ENCODE assay signal across 19 cellular contexts in genomic region chr2:207201416-207201815, GRCh38. TPM values are rescaled to one million over a fixed set of nuclear protein-coding genes. Genes with fewer than 3 reads are reported as not detected.
DNase-seq lines count a peak whose midpoint lies in the region; ATAC-seq and TF ChIP-seq lines count a peak whose summit lies in the region.
"Had no signal": no experiment of that assay in that cellular context is flagged by ENCODE, and none has a peak within 500 bp of the region (broad histone marks: within the 10 kb centered on the region; RNA-seq: fewer than 3 reads in every experiment).

No MANE protein-coding gene starts in this region.

- no peak overlapping the region for H3K9ac ChIP-seq in neural cell (ENCODE audit: low read length)
- H3K9ac ChIP-seq: BLaER1 had no signal

- H3K4me2 ChIP-seq in neural cell (ENCODE audit: low read length) = no peak overlapping the region
- H3K4me2 ChIP-seq: A549, BLaER1 had no signal

- TF ChIP-seq EP300 in neural cell (conservative IDR thresholded peaks at IDR 0.05; ENCODE audit: poor library complexity, severe bottlenecking) = no peak

- TF ChIP-seq CTCF in neural cell (IDR thresholded peaks at IDR 0.05; ENCODE audit: poor library complexity, severe bottlenecking) (no peak), gastrocnemius medialis (IDR thresholded peaks at IDR 0.05 in 4 of 5, conservative IDR thresholded peaks at IDR 0.05 in 1 of 5) (no peak)

- TF ChIP-seq POLR2A in gastrocnemius medialis (IDR thresholded peaks at IDR 0.05) = no peak

- ATAC-seq in gastrocnemius medialis = no peak
- no peak for ATAC-seq in HG02763 (IDR thresholded peaks at IDR 0.05; ENCODE audit: unreplicated experiment)
- ATAC-seq: A549 had no signal

- peak; percentile 82 for DNase-seq in G401 (ENCODE audit: low spot score)
- peak; percentile 63 for DNase-seq in cerebellum (ENCODE audit: low spot score)
- DNase-seq in gastrocnemius medialis = no peak
- DNase-seq: BE2C; CD4-positive, alpha-beta memory T cell; CD4-positive, CD25-positive, alpha-beta regulatory T cell; CD8-positive, alpha-beta memory T cell; DMS 273 treated with DMSO at 0.1 percent for 48 hours; DMS153; DMS53; DMS79; DND-41; EL; GF-D8 had no signal

- H3K4me3 ChIP-seq in neural cell (ENCODE audit: low read length) (no peak overlapping the region), gastrocnemius medialis (no peak overlapping the region)
- H3K4me3 ChIP-seq: A549, BLaER1 had no signal

- H3K9me3 ChIP-seq in neural cell (ENCODE audit: low read length) (no peaks in the 10 kb centered on the region), gastrocnemius medialis (no peaks in the 10 kb centered on the region)
- H3K9me3 ChIP-seq: A549, BE2C, BLaER1 had no signal

- no peaks in the 10 kb centered on the region for H3K27me3 ChIP-seq in neural cell (ENCODE audit: insufficient read depth, low read depth, low read length)
- no peaks in the 10 kb centered on the region for H3K27me3 ChIP-seq in gastrocnemius medialis
- H3K27me3 ChIP-seq: BE2C, BLaER1 had no signal

- TF ChIP-seq RAD21 in neural cell (conservative IDR thresholded peaks at IDR 0.05) = no peak

- H3K4me1 ChIP-seq in gastrocnemius medialis = no peaks in the 10 kb centered on the region
- H3K4me1 ChIP-seq: A549, BLaER1 had no signal

- H3F3A ChIP-seq in neural cell (ENCODE audit: insufficient read depth, low read length, poor library complexity, severe bottlenecking) = no peaks in the 10 kb centered on the region

- no peaks in the 10 kb centered on the region for H3K36me3 ChIP-seq in neural cell (ENCODE audit: insufficient read depth, low read length)
- no peaks in the 10 kb centered on the region for H3K36me3 ChIP-seq in gastrocnemius medialis
- H3K36me3 ChIP-seq: BE2C, BLaER1 had no signal

- no peak overlapping the region for H2AFZ ChIP-seq in neural cell (ENCODE audit: low read depth, low read length)

- no peaks in the 10 kb centered on the region for H4K20me1 ChIP-seq in neural cell (ENCODE audit: insufficient read depth)
- H4K20me1 ChIP-seq: BLaER1 had no signal

- peak overlapping the region; percentile 78 for H3K27ac ChIP-seq in neural cell (ENCODE audit: low read length)
- no peak overlapping the region for H3K27ac ChIP-seq in gastrocnemius medialis
- H3K27ac ChIP-seq: 22Rv1, A549, BLaER1 had no signal

- no peaks in the 10 kb centered on the region for H3K9me2 ChIP-seq in neural cell (ENCODE audit: insufficient read depth, low read length)

- intact Hi-C loops in gastrocnemius medialis (cut with DNase I; ENCODE audit: low total_unique reads) = no loop called here

- in situ Hi-C loops in G401 (cut with HindIII; ENCODE audit: low sequenced_read_pairs) (no loop called here), gastrocnemius medialis (cut with MboI; ENCODE audit: low sequenced_read_pairs in 4 of 4) (no loop called here)

- H3K79me2 ChIP-seq in neural cell (replicated peaks; ENCODE audit: insufficient read depth, low read length) = no peaks in the 10 kb centered on the region

TF ChIP-seq in neural cell, 6 proteins besides CTCF, POLR2A, EP300 and RAD21:
- no peak for TF ChIP-seq MXI1 (conservative IDR thresholded peaks at IDR 0.05; ENCODE audit: poor library complexity, severe bottlenecking)
- no peak for TF ChIP-seq REST (IDR thresholded peaks at IDR 0.05; ENCODE audit: borderline replicate concordance)
- TF ChIP-seq EZH2 (IDR thresholded peaks at IDR 0.05; ENCODE audit: borderline replicate concordance, insufficient read depth, low read length, poor library complexity, severe bottlenecking) = no peak
- TF ChIP-seq POLR2AphosphoS5 (IDR thresholded peaks at IDR 0.05) = no peak
- TF ChIP-seq TAF1 (IDR thresholded peaks at IDR 0.05; ENCODE audit: low read depth) = no peak
- no peak for TF ChIP-seq SMC3 (conservative IDR thresholded peaks at IDR 0.05; ENCODE audit: poor library complexity)

RNA-seq across cellular contexts. Expression of gene KLF7, which starts 35.7 kb away (rescaled TPM):
- 1.2 and 1.7 TPM in 2 replicates for total RNA-seq in G401 (2014; rRNA removed; shearing (Covaris generic))
- total RNA-seq in cerebellum = 60.2 TPM
- 28.1 and 31.5 TPM in 2 replicates for polyA plus RNA-seq in neural cell
- polyA minus RNA-seq in neural cell = 102 and 141 TPM in 2 replicates
- 10 to 100 TPM in 1 of 4 donors, 1 to 10 TPM in 3; 6.8 to 12.0 (median 7.6) TPM for total RNA-seq in gastrocnemius medialis

Comparison
In these comparisons a context has a peak if more than half of its experiments do, and no peak if none do; other contexts are left out.
1. DNase-seq: peak in G401 (single experiment) and cerebellum (single experiment); none in gastrocnemius medialis (0 of 2).